In genomic region chrX:104662694-104663093, GRCh38 we compare ENCODE assay signal across 26 cellular contexts.
"Had no signal": no experiment of that assay in that cellular context is flagged by ENCODE, and none has a peak within 500 bp of the region (broad histone marks: within the 10 kb centered on the region; RNA-seq: fewer than 3 reads in every experiment).

No MANE protein-coding gene starts in this region.

- H3K4me3 ChIP-seq: pancreas, prostate gland, skin epidermis, smooth muscle cell, spleen, stomach, thoracic aorta, thyroid gland, tibial nerve, upper lobe of left lung, vagina had no signal

- H3K4me1 ChIP-seq: prostate gland, spleen, stomach, thyroid gland, tibial nerve, vagina had no signal

- H3K9me3 ChIP-seq: neutrophil, pancreas, prostate gland, spleen, stomach, thoracic aorta, thyroid gland, tibial nerve, upper lobe of left lung, vagina had no signal

- H3K27me3 ChIP-seq: neutrophil, thyroid gland, tibial nerve, upper lobe of left lung, vagina had no signal

- H3K4me2 ChIP-seq: smooth muscle cell had no signal

- FAIRE-seq: pancreas, urothelium cell line had no signal

- H3K36me3 ChIP-seq: neutrophil, pancreas, prostate gland, spleen, stomach, thoracic aorta, thyroid gland, tibial nerve, upper lobe of left lung, vagina had no signal

- DNase-seq: naive thymus-derived CD8-positive, alpha-beta T cell; nephron progenitor cell; nucleus accumbens; pancreas; right cardiac atrium; spleen; stimulated activated CD4-positive, alpha-beta T cell treated with anti-CD3 and anti-CD28 coated beads, Interleukin-12 subunit alpha, Interleukin-12 subunit beta, amount 100 ng/mL, for 4 hours; stimulated activated CD4-positive, alpha-beta T cell treated with anti-CD3 and anti-CD28 coated beads, Interleukin-2, amount 100 ng/mL, for 24 hours; stimulated activated CD4-positive, alpha-beta T cell treated with anti-CD3 and anti-CD28 coated beads, Interleukin-2, amount 100 ng/mL, for 48 hours; stimulated activated CD4-positive, alpha-beta T cell treated with anti-CD3 and anti-CD28 coated beads, Interleukin-4, amount 100 ng/mL, for 24 hours; stimulated activated naive B cell treated with anti-CD40 and anti-IgM and Interleukin-4, amounts not matched to agents 10 μg/mL and 1 μg/mL and 100 μg/mL, for 72 hours; stimulated activated naive CD4-positive, alpha-beta T cell treated with Interleukin-2 at 50 U/mL for 16 hours; stomach; thyroid gland; upper lobe of left lung had no signal

- ATAC-seq: naive thymus-derived CD8-positive, alpha-beta T cell; natural killer cell treated with Interleukin-12 subunit alpha and Interleukin-12 subunit beta and Interleukin-15 and Interleukin-18, amount 100 ng/mL, for 72 hours; pancreas; right cardiac atrium; sciatic nerve; stimulated activated effector memory CD8-positive, alpha-beta T cell treated with anti-CD3 and anti-CD28 coated beads, Interleukin-12 subunit alpha, Interleukin-12 subunit beta, amount 100 ng/mL, for 72 hours; stimulated activated naive B cell treated with anti-CD40 and anti-IgM and Interleukin-4, amounts not matched to agents 10 μg/mL and 1 μg/mL and 100 μg/mL, for 72 hours had no signal

- H3K27ac ChIP-seq: neutrophil, pancreas, prostate gland, skin epidermis, spleen, stomach, thoracic aorta, thyroid gland, tibial nerve, upper lobe of left lung, vagina had no signal
